8 cellular contexts compared by ENCODE assay signal in genomic region chr14:36091096-36091495, GRCh38.
DNase-seq lines count a peak whose midpoint lies in the region; ATAC-seq lines count a peak whose summit lies in the region.

No MANE protein-coding gene starts in this region.

- H3K4me3 ChIP-seq in SJSA1 = no peak overlapping the region

- peaks cover 2% of the 10 kb centered on the region for H3K27me3 Mint-ChIP-seq in activated T-helper 2 cell treated with anti-CD3 and anti-CD28 coated beads, Interferon-gamma antibody, Interleukin-2, Interleukin-4, amounts not matched to agents 10 μg/mL and 5 μg/mL and 100 μg/mL, durations not matched to agents 14 hours and 24 hours and 36 hours (ENCODE audit: low read depth)

- peak; percentile 89 for DNase-seq in GM04503 (ENCODE audit: low read depth)
- DNase-seq in SJSA1 (ENCODE audit: low read depth in 1 of 2, low spot score in 2 of 2) = peak; percentile 81 to 89
- peak; percentile 17 for DNase-seq in medulla oblongata (ENCODE audit: extremely low spot score)
- DNase-seq in retina = no peak
- no peak for DNase-seq in activated T-helper 2 cell treated with anti-CD3 and anti-CD28 coated beads, Interferon-gamma antibody, Interleukin-2, Interleukin-4, amounts not matched to agents 10 μg/mL and 5 μg/mL and 100 μg/mL, durations not matched to agents 14 hours and 24 hours and 36 hours (ENCODE audit: low spot score)
- no peak for DNase-seq in COR-L47 (lab: John Stamatoyannopoulos, UW)
- no peak for DNase-seq in globus pallidus (ENCODE audit: low spot score)

- peak overlapping the region; percentile 50 for H3K27ac ChIP-seq in SJSA1

- peaks cover 13% of the 10 kb centered on the region for H3K4me1 ChIP-seq in SJSA1 (replicated peaks)

- no peaks in the 10 kb centered on the region for H3K9me3 ChIP-seq in SJSA1 (replicated peaks)

- H3K27ac Mint-ChIP-seq in activated T-helper 2 cell treated with anti-CD3 and anti-CD28 coated beads, Interferon-gamma antibody, Interleukin-2, Interleukin-4, amounts not matched to agents 10 μg/mL and 5 μg/mL and 100 μg/mL, durations not matched to agents 14 hours and 24 hours and 36 hours = no peak overlapping the region

- no peaks in the 10 kb centered on the region for H3K36me3 Mint-ChIP-seq in activated T-helper 2 cell treated with anti-CD3 and anti-CD28 coated beads, Interferon-gamma antibody, Interleukin-2, Interleukin-4, amounts not matched to agents 10 μg/mL and 5 μg/mL and 100 μg/mL, durations not matched to agents 14 hours and 24 hours and 36 hours (ENCODE audit: low read depth)

- no peaks in the 10 kb centered on the region for H3K27me3 ChIP-seq in SJSA1 (replicated peaks)

- no peaks in the 10 kb centered on the region for H3K4me1 Mint-ChIP-seq in activated T-helper 2 cell treated with anti-CD3 and anti-CD28 coated beads, Interferon-gamma antibody, Interleukin-2, Interleukin-4, amounts not matched to agents 10 μg/mL and 5 μg/mL and 100 μg/mL, durations not matched to agents 14 hours and 24 hours and 36 hours (ENCODE audit: low read depth)

- H3K4me3 Mint-ChIP-seq in activated T-helper 2 cell treated with anti-CD3 and anti-CD28 coated beads, Interferon-gamma antibody, Interleukin-2, Interleukin-4, amounts not matched to agents 10 μg/mL and 5 μg/mL and 100 μg/mL, durations not matched to agents 14 hours and 24 hours and 36 hours (ENCODE audit: low read depth) = no peak overlapping the region

- ATAC-seq in HG03066 (IDR thresholded peaks at IDR 0.05; ENCODE audit: low read depth, unreplicated experiment) = peak; percentile 86

- no peaks in the 10 kb centered on the region for H3K36me3 ChIP-seq in SJSA1

- no peaks in the 10 kb centered on the region for H3K9me3 Mint-ChIP-seq in activated T-helper 2 cell treated with anti-CD3 and anti-CD28 coated beads, Interferon-gamma antibody, Interleukin-2, Interleukin-4, amounts not matched to agents 10 μg/mL and 5 μg/mL and 100 μg/mL, durations not matched to agents 14 hours and 24 hours and 36 hours

- intact Hi-C loops in activated T-helper 2 cell treated with anti-CD3 and anti-CD28 coated beads, Interferon-gamma antibody, Interleukin-2, Interleukin-4, amounts not matched to agents 10 μg/mL and 5 μg/mL and 100 μg/mL, durations not matched to agents 14 hours and 24 hours and 36 hours (cut with micrococcal nuclease) = no loop called here

Comparison
In these comparisons a context has a peak if more than half of its experiments do, and no peak if none do; other contexts are left out.
1. DNase-seq: peak in GM04503 (single experiment), SJSA1 (2 of 2) and medulla oblongata (single experiment); none in retina (single experiment), activated T-helper 2 cell treated with anti-CD3 and anti-CD28 coated beads, Interferon-gamma antibody, Interleukin-2, Interleukin-4, amounts not matched to agents 10 μg/mL and 5 μg/mL and 100 μg/mL, durations not matched to agents 14 hours and 24 hours and 36 hours (single experiment), COR-L47 (single experiment) and globus pallidus (single experiment).